Comparison of ENCODE assay signal across 24 cellular contexts in genomic region chrX:32041181-32041580, GRCh38.
"Had no signal": no experiment of that assay in that cellular context is flagged by ENCODE, and none has a peak within 500 bp of the region (broad histone marks: within the 10 kb centered on the region; RNA-seq: fewer than 3 reads in every experiment).

No MANE protein-coding gene starts in this region.

- ATAC-seq: activated T-helper 17 cell treated with anti-CD3 and anti-CD28 coated beads, Interleukin-2, amount 50 U/mL, for 72 hours; T-helper 17 cell had no signal

- H3K4me1 ChIP-seq: breast epithelium had no signal

- H3K36me3 Mint-ChIP-seq: activated CD4-positive, alpha-beta memory T cell treated with anti-CD3 and anti-CD28 coated beads for 36 hours; activated naive CD8-positive, alpha-beta T cell treated with anti-CD3 and anti-CD28 coated beads for 36 hours had no signal

- H3K27me3 Mint-ChIP-seq: activated CD4-positive, alpha-beta memory T cell treated with anti-CD3 and anti-CD28 coated beads for 36 hours; activated CD4-positive, alpha-beta T cell treated with anti-CD3 and anti-CD28 coated beads, Interleukin-2, amount 10 ng/mL, durations not matched to agents 7 days and 5 days; activated naive CD8-positive, alpha-beta T cell treated with anti-CD3 and anti-CD28 coated beads for 36 hours; activated T-helper 17 cell treated with anti-CD3 and anti-CD28 coated beads, Interleukin-2, amount 50 U/mL, for 72 hours; T-helper 17 cell had no signal

- H3K27ac ChIP-seq: breast epithelium, VCaP had no signal

- DNase-seq: activated CD4-positive, alpha-beta memory T cell treated with anti-CD3 and anti-CD28 coated beads for 36 hours; activated CD4-positive, alpha-beta T cell treated with anti-CD3 and anti-CD28 coated beads, Interleukin-2, amount 10 ng/mL, durations not matched to agents 7 days and 5 days; activated CD4-positive, CD25-positive, alpha-beta regulatory T cell; activated CD8-positive, alpha-beta memory T cell treated with anti-CD3 and anti-CD28 coated beads for 24 hours; activated gamma-delta T cell; activated naive CD4-positive, alpha-beta T cell treated with anti-CD3 and anti-CD28 coated beads for 36 hours; activated naive CD8-positive, alpha-beta T cell treated with anti-CD3 and anti-CD28 coated beads for 36 hours; activated T-cell treated with anti-CD3 and anti-CD28 coated beads, Interleukin-2, amount 50 U/mL, for 48 hours; MG63; MV-4-11; NCI-H1092 treated with DMSO at 0.1 percent for 48 hours; NCI-H1417 treated with DMSO at 0.1 percent for 48 hours; NCI-H1694 treated with DMSO at 0.1 percent for 48 hours; NCI-H2029 treated with DMSO at 0.1 percent for 48 hours; NCI-H2227 treated with DMSO at 0.1 percent for 48 hours; NCI-H446 treated with DMSO at 0.1 percent for 48 hours; NCI-H524 treated with DMSO at 0.1 percent for 48 hours; NCI-H748 treated with DMSO at 0.1 percent for 48 hours; SIG-M5; T-helper 17 cell; T-helper 9 cell had no signal

- H3K4me3 ChIP-seq: breast epithelium, MG63 had no signal

- H3K36me3 ChIP-seq: breast epithelium, MG63 had no signal

- H3K4me3 Mint-ChIP-seq: activated CD4-positive, alpha-beta memory T cell treated with anti-CD3 and anti-CD28 coated beads for 36 hours; activated CD4-positive, alpha-beta T cell treated with anti-CD3 and anti-CD28 coated beads, Interleukin-2, amount 10 ng/mL, durations not matched to agents 7 days and 5 days; activated naive CD4-positive, alpha-beta T cell treated with anti-CD3 and anti-CD28 coated beads for 36 hours; activated naive CD8-positive, alpha-beta T cell treated with anti-CD3 and anti-CD28 coated beads for 36 hours; activated T-helper 17 cell treated with anti-CD3 and anti-CD28 coated beads, Interleukin-2, amount 50 U/mL, for 72 hours; T-helper 17 cell had no signal

- H3K27me3 ChIP-seq: breast epithelium, MG63 had no signal

- H3K9me3 ChIP-seq: breast epithelium, MG63 had no signal

- H3K27ac Mint-ChIP-seq: activated CD4-positive, alpha-beta memory T cell treated with anti-CD3 and anti-CD28 coated beads for 36 hours; activated CD4-positive, alpha-beta T cell treated with anti-CD3 and anti-CD28 coated beads, Interleukin-2, amount 10 ng/mL, durations not matched to agents 7 days and 5 days; activated naive CD4-positive, alpha-beta T cell treated with anti-CD3 and anti-CD28 coated beads for 36 hours; activated naive CD8-positive, alpha-beta T cell treated with anti-CD3 and anti-CD28 coated beads for 36 hours; activated T-helper 17 cell treated with anti-CD3 and anti-CD28 coated beads, Interleukin-2, amount 50 U/mL, for 72 hours; T-helper 17 cell had no signal

- H3K9me3 Mint-ChIP-seq: activated CD4-positive, alpha-beta memory T cell treated with anti-CD3 and anti-CD28 coated beads for 36 hours; activated CD4-positive, alpha-beta T cell treated with anti-CD3 and anti-CD28 coated beads, Interleukin-2, amount 10 ng/mL, durations not matched to agents 7 days and 5 days had no signal

- H3K4me1 Mint-ChIP-seq: activated CD4-positive, alpha-beta T cell treated with anti-CD3 and anti-CD28 coated beads, Interleukin-2, amount 10 ng/mL, durations not matched to agents 7 days and 5 days; activated naive CD8-positive, alpha-beta T cell treated with anti-CD3 and anti-CD28 coated beads for 36 hours; activated T-helper 17 cell treated with anti-CD3 and anti-CD28 coated beads, Interleukin-2, amount 50 U/mL, for 72 hours; T-helper 17 cell had no signal
